ENCODE assay signal across 19 cellular contexts in the genomic region with DNA sequence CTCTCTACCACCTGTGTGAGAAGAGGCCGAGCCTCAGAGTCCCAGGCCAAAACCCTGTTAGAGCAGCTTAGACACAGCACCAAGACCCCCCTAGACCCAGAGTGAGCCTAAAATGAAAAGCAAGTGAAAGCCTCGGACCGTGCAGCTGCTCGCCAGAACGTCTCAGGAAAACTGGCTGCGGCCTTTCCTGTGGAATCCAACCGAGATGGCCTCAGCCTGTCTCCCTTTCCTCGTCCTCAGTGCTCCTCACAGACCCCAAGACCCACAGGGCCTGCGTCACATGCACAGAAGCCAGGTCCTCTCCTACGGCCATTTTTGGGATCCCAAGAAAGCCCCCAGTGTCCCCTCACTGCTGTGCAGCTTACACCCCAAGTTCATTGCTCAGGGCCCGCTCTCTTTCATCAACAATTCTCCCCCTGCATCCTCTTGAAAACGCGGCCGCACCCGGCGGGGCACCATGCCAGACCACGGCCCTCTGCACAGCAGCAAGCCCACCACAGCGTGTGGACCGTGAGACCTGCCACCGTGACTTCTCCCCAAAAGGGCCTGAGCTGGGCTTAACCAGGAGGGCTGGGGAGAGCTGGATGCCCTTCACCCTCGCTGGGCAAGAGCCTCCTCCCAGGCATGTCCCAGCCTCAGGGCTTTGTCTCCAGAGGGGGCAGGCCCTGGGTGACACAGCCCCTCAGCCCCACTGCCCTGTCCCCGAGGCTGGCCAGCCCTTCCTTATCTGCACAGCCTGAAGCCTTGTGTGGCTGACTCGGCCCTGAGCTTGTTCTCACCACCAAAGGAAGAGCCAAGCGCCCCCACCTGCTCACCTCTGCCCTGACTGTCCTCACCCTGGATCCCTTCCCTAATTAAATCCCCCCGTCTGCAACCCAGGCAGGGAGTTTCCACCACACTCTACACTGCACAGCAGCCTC.
"Had no signal": no experiment of that assay in that cellular context is flagged by ENCODE, and none has a peak within 500 bp of the region (broad histone marks: within the 10 kb centered on the region; RNA-seq: fewer than 3 reads in every experiment).

No MANE protein-coding gene starts in this region.

- H3K9me3 ChIP-seq: colonic mucosa, tibial nerve had no signal

- H3K27me3 ChIP-seq: colonic mucosa, tibial nerve had no signal

- H3K4me1 Mint-ChIP-seq: activated naive CD4-positive, alpha-beta T cell treated with anti-CD3 and anti-CD28 coated beads, Interleukin-2, amount 10 ng/mL, durations not matched to agents 7 days and 5 days; stimulated activated naive B cell treated with anti-CD40 and anti-IgM and Interleukin-4, amounts not matched to agents 10 μg/mL and 1 μg/mL and 100 μg/mL, for 72 hours had no signal

- H3K36me3 Mint-ChIP-seq: activated naive CD4-positive, alpha-beta T cell treated with anti-CD3 and anti-CD28 coated beads, Interleukin-2, amount 10 ng/mL, durations not matched to agents 7 days and 5 days; natural killer cell treated with Interleukin-12 subunit alpha and Interleukin-12 subunit beta and Interleukin-15 and Interleukin-18, amount 100 ng/mL, for 72 hours; stimulated activated naive B cell treated with anti-CD40 and anti-IgM and Interleukin-4, amounts not matched to agents 10 μg/mL and 1 μg/mL and 100 μg/mL, for 72 hours had no signal

- H3K27me3 Mint-ChIP-seq: activated naive CD4-positive, alpha-beta T cell treated with anti-CD3 and anti-CD28 coated beads, Interleukin-2, amount 10 ng/mL, durations not matched to agents 7 days and 5 days; natural killer cell treated with Interleukin-12 subunit alpha and Interleukin-12 subunit beta and Interleukin-15 and Interleukin-18, amount 100 ng/mL, for 72 hours had no signal

- H3K36me3 ChIP-seq: colonic mucosa, tibial nerve had no signal

- H3K27ac ChIP-seq: colonic mucosa, tibial nerve had no signal

- ATAC-seq: left ventricle myocardium superior had no signal

- H3K4me1 ChIP-seq: colonic mucosa, tibial nerve had no signal

- DNase-seq: activated CD4-positive, alpha-beta T cell treated with anti-CD3 and anti-CD28 coated beads for 1 hour; activated CD4-positive, alpha-beta T cell treated with anti-CD3 and anti-CD28 coated beads, Interleukin-2, amount 50 U/mL, for 4 hours; activated naive CD4-positive, alpha-beta T cell treated with anti-CD3 and anti-CD28 coated beads, Interleukin-2, amount 10 ng/mL, durations not matched to agents 7 days and 5 days; activated T-cell treated with anti-CD3 and anti-CD28 coated beads, Interleukin-2, amount 50 U/mL, for 1 hour; central memory CD4-positive, alpha-beta T cell; colonic mucosa; foreskin fibroblast; glutamatergic neuron; left ventricle myocardium superior; mesendoderm; stimulated activated CD4-positive, alpha-beta T cell treated with anti-CD3 and anti-CD28 coated beads, Interleukin-2, amount 100 ng/mL, for 48 hours; stimulated activated naive B cell treated with anti-CD40 and anti-IgM and Interleukin-4, amounts not matched to agents 10 μg/mL and 1 μg/mL and 100 μg/mL, for 72 hours; substantia nigra; T-helper 1 cell; T1000 had no signal

- H3K27ac Mint-ChIP-seq: activated naive CD4-positive, alpha-beta T cell treated with anti-CD3 and anti-CD28 coated beads, Interleukin-2, amount 10 ng/mL, durations not matched to agents 7 days and 5 days; activated T-helper 2 cell treated with anti-CD3 and anti-CD28 coated beads, Interferon-gamma antibody, Interleukin-2, Interleukin-4, amounts not matched to agents 10 μg/mL and 5 μg/mL and 100 μg/mL, durations not matched to agents 14 hours and 24 hours and 36 hours; natural killer cell treated with Interleukin-12 subunit alpha and Interleukin-12 subunit beta and Interleukin-15 and Interleukin-18, amount 100 ng/mL, for 72 hours; stimulated activated naive B cell treated with anti-CD40 and anti-IgM and Interleukin-4, amounts not matched to agents 10 μg/mL and 1 μg/mL and 100 μg/mL, for 72 hours had no signal

- FAIRE-seq: endothelial cell of umbilical vein had no signal

- H3K4me3 Mint-ChIP-seq: activated naive CD4-positive, alpha-beta T cell treated with anti-CD3 and anti-CD28 coated beads, Interleukin-2, amount 10 ng/mL, durations not matched to agents 7 days and 5 days; natural killer cell treated with Interleukin-12 subunit alpha and Interleukin-12 subunit beta and Interleukin-15 and Interleukin-18, amount 100 ng/mL, for 72 hours; stimulated activated naive B cell treated with anti-CD40 and anti-IgM and Interleukin-4, amounts not matched to agents 10 μg/mL and 1 μg/mL and 100 μg/mL, for 72 hours had no signal

- H3K4me3 ChIP-seq: colonic mucosa, tibial nerve had no signal
